In genomic region chr20:35093245-35093884, GRCh38 we compare ENCODE assay signal across 8 cellular contexts. TPM values are rescaled to one million over a fixed set of nuclear protein-coding genes. Genes with fewer than 3 reads are reported as not detected.
DNase-seq lines count a peak whose midpoint lies in the region; ATAC-seq and TF ChIP-seq lines count a peak whose summit lies in the region.

No MANE protein-coding gene starts in this region.

- peaks cover 9% of the 10 kb centered on the region; the same call in 1 of the 2 replicates for H3K36me3 ChIP-seq in HUES6 (ENCODE audit: control insufficient read depth, insufficient read depth, low read length)
- H3K36me3 ChIP-seq in gastroesophageal sphincter: peaks cover 0 to 11% of the 10 kb centered on the region in 2 donors

- H3K4me3 ChIP-seq in AG04450 (ENCODE audit: low read depth, low read length) (no peak overlapping the region; the same call in 1 of the 2 replicates), HUES6 (ENCODE audit: low read depth, low read length) (peak overlapping the region; percentile 93), gastroesophageal sphincter (peak overlapping the region; percentile 80 to 87)

- TF ChIP-seq EP300 in gastroesophageal sphincter (IDR thresholded peaks at IDR 0.05): no peak

- H3K9me3 ChIP-seq in AG04450 (ENCODE audit: control insufficient read depth, insufficient read depth, low read length) (no peaks in the 10 kb centered on the region), HUES6 (ENCODE audit: control insufficient read depth, insufficient read depth, low read depth, low read length) (no peaks in the 10 kb centered on the region), gastroesophageal sphincter (no peaks in the 10 kb centered on the region)

- WGBS in gastroesophageal sphincter (ENCODE audit: low coverage in 1 of 2), 2 donors: 68 to 92% methylated on average over 2 of the region's 8 CpGs

- H3K27me3 ChIP-seq in AG04450 (ENCODE audit: control insufficient read depth, insufficient read depth, low read length) (no peaks in the 10 kb centered on the region), HUES6 (ENCODE audit: control insufficient read depth, insufficient read depth, low read length) (no peaks in the 10 kb centered on the region), gastroesophageal sphincter (no peaks in the 10 kb centered on the region)

- H3K4me1 ChIP-seq in HUES6 (ENCODE audit: control insufficient read depth, insufficient read depth, low read length): peaks cover 20% of the 10 kb centered on the region
- H3K4me1 ChIP-seq in gastroesophageal sphincter: peaks cover 0 to 52% (median 6%) of the 10 kb centered on the region in 3 donors

- ATAC-seq in gastroesophageal sphincter: no peak
- no peak for ATAC-seq in GM21423 (IDR thresholded peaks at IDR 0.05; ENCODE audit: unreplicated experiment)

- CTCF ChIA-PET in AG04450 (lab: Charles Lee): interaction anchor here (0.5 to 1.1 kb wide), 3 partner anchors 10 to 217 kb away, joined by 3 to 4 read pairs (median 3); partner anchors contain the start of gene ACSS2

- DNase-seq in AG04450 (ENCODE audit: low read depth, low spot score) (no peak), NCI-H748 treated with DMSO at 0.1 percent for 48 hours (lab: John Stamatoyannopoulos, UW) (no peak), OCI-M2 (lab: John Stamatoyannopoulos, UW; ENCODE audit: unreplicated experiment) (no peak)
- peak; percentile 32 for DNase-seq in activated CD8-positive, alpha-beta memory T cell treated with anti-CD3 and anti-CD28 coated beads, Interleukin-2, amount 50 U/mL, for 4 hours
- DNase-seq in stimulated activated CD4-positive, alpha-beta T cell treated with anti-CD3 and anti-CD28 coated beads, Interleukin-12 subunit alpha, Interleukin-12 subunit beta, amount 100 ng/mL, for 4 hours: peak; percentile 31

- POLR2A ChIA-PET in AG04450 (lab: Yijun Ruan, JAX): interaction anchor here (0.5 kb wide), 1 partner anchor 495 kb away, joined by 4 read pairs; no protein-coding TSS in a partner anchor

- H3K27ac ChIP-seq in AG04450 (ENCODE audit: low read depth, low read length): peak overlapping the region; percentile 88
- H3K27ac ChIP-seq in HUES6 (ENCODE audit: low read depth, low read length): peak overlapping the region; percentile 81; the same call in 1 of the 2 replicates
- peak overlapping the region; percentile 78 to 97 (median 94) for H3K27ac ChIP-seq in gastroesophageal sphincter

- no peak for TF ChIP-seq POLR2A in gastroesophageal sphincter (IDR thresholded peaks at IDR 0.05)

- TF ChIP-seq CTCF in AG04450 (IDR thresholded peaks at IDR 0.05; ENCODE audit: low read depth, low read length) (no peak), gastroesophageal sphincter (IDR thresholded peaks at IDR 0.05) (no peak)

- peak overlapping the region; percentile 84 for H3K9ac ChIP-seq in HUES6 (ENCODE audit: low read length)

RNA-seq across cellular contexts. Expression of gene TRPC4AP, which starts 0.8 kb away (rescaled TPM):
- 85.4 and 94.0 TPM in 2 replicates for polyA plus RNA-seq in AG04450 (2011; rRNA removed)
- polyA minus RNA-seq in AG04450 (2011; rRNA and poly(A)+ RNA removed): 107 and 121 TPM in 2 replicates
- 10 to 100 TPM; 47.5 to 57.1 (median 52.4) TPM for total RNA-seq in gastroesophageal sphincter

RNA-seq across cellular contexts. Expression of gene EDEM2, which starts 53.8 kb away (rescaled TPM):
- 28.3 and 30.3 TPM in 2 replicates for polyA plus RNA-seq in AG04450 (2011; rRNA removed)
- 16.0 and 19.9 TPM in 2 replicates for polyA minus RNA-seq in AG04450 (2011; rRNA and poly(A)+ RNA removed)
- 10 to 100 TPM; 11.2 to 18.9 (median 13.5) TPM for total RNA-seq in gastroesophageal sphincter

Comparison
In these comparisons a context has a peak if more than half of its experiments do, and no peak if none do; other contexts are left out.
1. DNase-seq: peak in activated CD8-positive, alpha-beta memory T cell treated with anti-CD3 and anti-CD28 coated beads, Interleukin-2, amount 50 U/mL, for 4 hours (single experiment) and stimulated activated CD4-positive, alpha-beta T cell treated with anti-CD3 and anti-CD28 coated beads, Interleukin-12 subunit alpha, Interleukin-12 subunit beta, amount 100 ng/mL, for 4 hours (single experiment); none in AG04450 (single experiment), NCI-H748 treated with DMSO at 0.1 percent for 48 hours (single experiment) and OCI-M2 (single experiment).
2. Peak in every context shown above with its lines, with median percentiles within 50 percentile points of each other: H3K27ac ChIP-seq.